8 cellular contexts compared by ENCODE assay signal in genomic region chr3:42780892-42781700, GRCh38. TPM values are rescaled to one million over a fixed set of nuclear protein-coding genes. Genes with fewer than 3 reads are reported as not detected.
DNase-seq lines count a peak whose midpoint lies in the region; ATAC-seq and TF ChIP-seq lines count a peak whose summit lies in the region.

No MANE protein-coding gene starts in this region.

- in situ Hi-C loops in Panc1 (cut with HindIII; ENCODE audit: low pct_unique_long_range_greater_than_20kb, low sequenced_read_pairs) = no loop called here

- TF ChIP-seq POLR2A in upper lobe of left lung (IDR thresholded peaks at IDR 0.05) = no peak

- no peaks in the 10 kb centered on the region for H3K27me3 Mint-ChIP-seq in CD4-positive, alpha-beta memory T cell

- TF ChIP-seq CTCF in Panc1 (IDR thresholded peaks at IDR 0.05) = peak; percentile 69
- peak; percentile 78 for TF ChIP-seq CTCF in coronary artery (IDR thresholded peaks at IDR 0.05)
- TF ChIP-seq CTCF in lung (IDR thresholded peaks at IDR 0.05; ENCODE audit: control extremely low read depth, extremely low read depth) = peak; percentile 46
- TF ChIP-seq CTCF in upper lobe of left lung (IDR thresholded peaks at IDR 0.05) = peak; percentile 71 to 87 (median 82)

- DNase-seq in CD4-positive, alpha-beta memory T cell = peak in 4 of 5 donors; percentile 59 to 64 (median 61)
- DNase-seq in Panc1 (ENCODE audit: low read depth, low spot score) = no peak
- no peak for DNase-seq in coronary artery (ENCODE audit: low spot score)
- no peak for DNase-seq in lung (ENCODE audit: low spot score)
- DNase-seq in upper lobe of left lung = no peak
- DNase-seq in UCSD-AML1 (lab: John Stamatoyannopoulos, UW; ENCODE audit: unreplicated experiment) = no peak

- H3K27ac ChIP-seq in CD4-positive, alpha-beta memory T cell (ENCODE audit: low read depth, low read length) = no peak overlapping the region
- H3K27ac ChIP-seq in Panc1 (ENCODE audit: low read length) (no peak overlapping the region), coronary artery (peak overlapping the region in 1 of 2 donors; percentile 73), lung (ENCODE audit: low read depth in 1 of 2, low read length in 1 of 2) (no peak overlapping the region), upper lobe of left lung (peak overlapping the region in 2 of 4 donors; percentile 50 to 60)

- no peak overlapping the region for H3K4me3 ChIP-seq in CD4-positive, alpha-beta memory T cell (ENCODE audit: low read length in 2 of 2)
- H3K4me3 ChIP-seq in Panc1 (ENCODE audit: low read depth in 2 of 2, low read length in 2 of 2) (no peak overlapping the region), coronary artery (no peak overlapping the region), lung (no peak overlapping the region), upper lobe of left lung (no peak overlapping the region)

- H3K4me1 Mint-ChIP-seq in CD4-positive, alpha-beta memory T cell = peaks cover 0 to 3% (median 2%) of the 10 kb centered on the region in 4 donors

- CTCF ChIA-PET in CD4-positive, alpha-beta memory T cell (lab: Charles Lee; ENCODE audit: partially characterized antibody) = interaction anchor here (1.3 to 11.6 kb wide), 10 partner anchors 8 to 98 kb away, joined by 3 to 156 read pairs (median 9); partner anchors contain the start of genes CYP8B1 and HIGD1A
- CTCF ChIA-PET in Panc1 (lab: Charles Lee) = no interaction called here

- 62 to 65% methylated on average over 11 of the region's 11 CpGs for WGBS in lung, 2 donors
- WGBS in upper lobe of left lung, 2 donors = 63 to 65% methylated on average over 11 of the region's 11 CpGs

- no peaks in the 10 kb centered on the region for H3K4me1 ChIP-seq in CD4-positive, alpha-beta memory T cell (ENCODE audit: insufficient read depth, low read length)
- H3K4me1 ChIP-seq in Panc1 (ENCODE audit: control insufficient read depth, insufficient read depth, low read length) (no peaks in the 10 kb centered on the region), lung (ENCODE audit: control insufficient read depth in 2 of 2, insufficient read depth in 2 of 2, low read length in 2 of 2) (peaks cover 0 to 3% of the 10 kb centered on the region in 2 donors), upper lobe of left lung (peaks cover 0 to 13% (median 6%) of the 10 kb centered on the region in 4 donors)

- H3K36me3 Mint-ChIP-seq in CD4-positive, alpha-beta memory T cell = peaks cover 12 to 25% of the 10 kb centered on the region in 2 donors

- peak; percentile 70 for TF ChIP-seq RAD21 in Ishikawa (IDR thresholded peaks at IDR 0.05; ENCODE audit: low read depth)

- peak overlapping the region in 1 of 7 donors; percentile 43 for H3K27ac Mint-ChIP-seq in CD4-positive, alpha-beta memory T cell

- ATAC-seq in GM18502 (IDR thresholded peaks at IDR 0.05; ENCODE audit: poor library complexity, unreplicated experiment) (peak; percentile 64), Panc1 (peak; percentile 84), lung (ENCODE audit: insufficient read depth, low FRiP score) (peak; percentile 59), upper lobe of left lung (ENCODE audit: low FRiP score in 2 of 2) (peak; percentile 69 to 79)

- H3K4me3 Mint-ChIP-seq in CD4-positive, alpha-beta memory T cell = no peak overlapping the region

- H3K9me3 ChIP-seq in CD4-positive, alpha-beta memory T cell (ENCODE audit: control insufficient read depth in 1 of 2, low read length in 2 of 2) = no peaks in the 10 kb centered on the region
- H3K9me3 ChIP-seq in Panc1 (ENCODE audit: control insufficient read depth, insufficient read depth, low read depth, low read length) (no peaks in the 10 kb centered on the region), lung (ENCODE audit: control insufficient read depth in 2 of 2, insufficient read depth in 1 of 2, low read length in 1 of 2) (no peaks in the 10 kb centered on the region), upper lobe of left lung (no peaks in the 10 kb centered on the region)

- peaks cover 5% of the 10 kb centered on the region for H3K36me3 ChIP-seq in CD4-positive, alpha-beta memory T cell (ENCODE audit: insufficient read depth, low read length)
- H3K36me3 ChIP-seq in Panc1 (ENCODE audit: control insufficient read depth, insufficient read depth, low read length) (peaks cover 7% of the 10 kb centered on the region), lung (ENCODE audit: control insufficient read depth in 2 of 2, insufficient read depth in 2 of 2, low read length in 2 of 2) (peaks cover 5 to 8% of the 10 kb centered on the region in 2 donors), upper lobe of left lung (peaks cover 0 to 32% (median 13%) of the 10 kb centered on the region in 4 donors)

- intact Hi-C loops in CD4-positive, alpha-beta memory T cell (cut with micrococcal nuclease) = loop anchor here (1.0 to 5.0 kb wide), 4 partner anchors 50 to 1416 kb away; no protein-coding TSS in a partner anchor
- intact Hi-C loops in Panc1 (cut with micrococcal nuclease; ENCODE audit: unreplicated experiment) = loop anchor here (2.0 kb wide), 2 partner anchors 58 to 100 kb away; no protein-coding TSS in a partner anchor

- H3K9me3 Mint-ChIP-seq in CD4-positive, alpha-beta memory T cell = no peaks in the 10 kb centered on the region

- no TSS peak for BruUV-seq in Panc1 (replicated peaks; lab: Mats Ljungman, UMichigan)

- POLR2A ChIA-PET in CD4-positive, alpha-beta memory T cell (lab: Charles Lee; ENCODE audit: partially characterized antibody) = no interaction called here
- POLR2A ChIA-PET in Panc1 (lab: Charles Lee) = no interaction called here

- H3K27me3 ChIP-seq in CD4-positive, alpha-beta memory T cell (ENCODE audit: insufficient read depth, low read length) = no peaks in the 10 kb centered on the region
- H3K27me3 ChIP-seq in Panc1 (ENCODE audit: control insufficient read depth, insufficient read depth, low read length) (no peaks in the 10 kb centered on the region), lung (ENCODE audit: control insufficient read depth, insufficient read depth) (no peaks in the 10 kb centered on the region), upper lobe of left lung (no peaks in the 10 kb centered on the region)

- TF ChIP-seq EP300 in Ishikawa (IDR thresholded peaks at IDR 0.05; ENCODE audit: borderline replicate concordance) (no peak), upper lobe of left lung (IDR thresholded peaks at IDR 0.05) (no peak)

TF ChIP-seq in Ishikawa, 13 proteins besides CTCF, POLR2A, EP300 and RAD21 (continues in another document):
- TF ChIP-seq USF1 (IDR thresholded peaks at IDR 0.05) (no peak), NFIC (IDR thresholded peaks at IDR 0.05) (no peak), TEAD4 (IDR thresholded peaks at IDR 0.05) (no peak), REST (IDR thresholded peaks at IDR 0.05; ENCODE audit: low read depth) (no peak), FOXM1 (IDR thresholded peaks at IDR 0.05; ENCODE audit: borderline replicate concordance, low read depth) (no peak), CREB1 (IDR thresholded peaks at IDR 0.05; ENCODE audit: low read depth) (no peak)

RNA-seq across cellular contexts. Expression of gene CCDC13, which starts 8.0 kb away (rescaled TPM):
- total RNA-seq in CD4-positive, alpha-beta memory T cell = under 1 TPM; 0.72 to 0.96 TPM
- under 1 TPM; 0.15 to 0.25 TPM for polyA plus RNA-seq in CD4-positive, alpha-beta memory T cell
- 0.82 TPM for total RNA-seq in Panc1 (2021; ENCODE audit: unreplicated experiment)
- 0.61 TPM for polyA plus RNA-seq in Panc1 (2012; ENCODE audit: insufficient read length)
- 1 to 10 TPM; 4.4 to 7.6 TPM for total RNA-seq in lung
- 1 to 10 TPM; 1.9 to 2.0 TPM for polyA plus RNA-seq in lung
- total RNA-seq in upper lobe of left lung = 10 to 100 TPM in 1 of 6 donors, 1 to 10 TPM in 5; 2.1 to 12.8 (median 3.0) TPM

RNA-seq across cellular contexts. Expression of gene HIGD1A, which starts 23.2 kb away (rescaled TPM):
- 10 to 100 TPM; 24.3 to 26.7 TPM for total RNA-seq in CD4-positive, alpha-beta memory T cell
- polyA plus RNA-seq in CD4-positive, alpha-beta memory T cell = 100 to 1,000 TPM in 1 of 2 donors, 10 to 100 TPM in 1; 91.3 to 157 TPM
- 74.6 TPM for total RNA-seq in Panc1 (2021; ENCODE audit: unreplicated experiment)
- 53.1 TPM for polyA plus RNA-seq in Panc1 (2012; ENCODE audit: insufficient read length)
- 10 to 100 TPM; 76.1 to 94.6 TPM for total RNA-seq in lung
- polyA plus RNA-seq in lung = 100 to 1,000 TPM in 1 of 2 donors, 10 to 100 TPM in 1; 77.6 to 148 TPM
- 100 to 1,000 TPM in 2 of 6 donors, 10 to 100 TPM in 4; 26.2 to 108 (median 73.3) TPM for total RNA-seq in upper lobe of left lung

RNA-seq across cellular contexts. Expression of gene ACKR2, which starts 28.1 kb away (rescaled TPM):
- under 1 TPM; 0.28 to 0.49 TPM for total RNA-seq in CD4-positive, alpha-beta memory T cell
- polyA plus RNA-seq in CD4-positive, alpha-beta memory T cell = not detected
- total RNA-seq in Panc1 (2021; ENCODE audit: unreplicated experiment) = not detected
- polyA plus RNA-seq in Panc1 (2012; ENCODE audit: insufficient read length) = 0.19 TPM
- 1 to 10 TPM; 5.5 to 5.7 TPM for total RNA-seq in lung
- polyA plus RNA-seq in lung = 1 to 10 TPM; 1.1 to 1.5 TPM
- 1 to 10 TPM in 5 of 6 donors, not detected in 1; 1.1 to 8.2 (median 2.3) TPM for total RNA-seq in upper lobe of left lung

Comparison
In these comparisons a context has a peak if more than half of its experiments do, and no peak if none do; other contexts are left out.
1. DNase-seq: peak in CD4-positive, alpha-beta memory T cell (4 of 5); none in Panc1 (single experiment), coronary artery (single experiment), lung (single experiment), upper lobe of left lung (0 of 2) and UCSD-AML1 (single experiment).
2. Peak in every context shown above with its lines, with median percentiles within 50 percentile points of each other: ATAC-seq and CTCF ChIP-seq.